Comparison of ENCODE assay signal across 23 cellular contexts in the genomic region with DNA sequence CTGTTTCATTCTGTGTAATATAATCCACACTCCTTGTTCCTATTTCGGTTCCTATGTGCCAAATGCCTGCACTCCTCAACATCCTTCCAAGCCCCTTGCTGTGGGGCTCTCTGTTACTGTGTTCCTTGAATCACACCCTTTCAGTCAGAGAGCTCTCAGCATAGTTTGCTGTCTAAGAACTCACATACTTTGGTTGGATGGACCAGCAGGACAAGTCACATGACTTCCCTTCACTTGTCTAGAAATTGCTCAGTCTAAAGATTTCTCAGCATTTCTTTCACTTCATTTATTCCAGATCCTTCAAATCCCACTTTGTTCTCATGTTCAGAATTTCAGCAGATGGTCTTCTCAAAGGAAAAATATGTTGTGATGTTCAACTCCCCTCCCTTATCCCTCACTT.
"Had no signal": no experiment of that assay in that cellular context is flagged by ENCODE, and none has a peak within 500 bp of the region (broad histone marks: within the 10 kb centered on the region; RNA-seq: fewer than 3 reads in every experiment).

No MANE protein-coding gene starts in this region.

- H3K4me1 ChIP-seq: esophagus squamous epithelium, foreskin keratinocyte had no signal

- H3K4me3 ChIP-seq: esophagus squamous epithelium, lung, psoas muscle, sigmoid colon, suprapubic skin, thyroid gland had no signal

- H3K27me3 ChIP-seq: foreskin keratinocyte, sigmoid colon, thyroid gland had no signal

- H3K4me1 Mint-ChIP-seq: immature natural killer cell; stimulated activated effector memory CD8-positive, alpha-beta T cell treated with anti-CD3 and anti-CD28 coated beads, Interleukin-12 subunit alpha, Interleukin-12 subunit beta, amount 100 ng/mL, for 72 hours had no signal

- H3K27ac Mint-ChIP-seq: dendritic cell treated with granulocyte-macrophage colony-stimulating factor and Interleukin-4, amounts not matched to agents 40 ng/mL and 50 ng/mL, for 4 days; effector memory CD8-positive, alpha-beta T cell; immature natural killer cell; natural killer cell treated with Interleukin-12 subunit alpha and Interleukin-12 subunit beta and Interleukin-15 and Interleukin-18, amount 100 ng/mL, for 72 hours; stimulated activated effector memory CD8-positive, alpha-beta T cell treated with anti-CD3 and anti-CD28 coated beads, Interleukin-12 subunit alpha, Interleukin-12 subunit beta, amount 100 ng/mL, for 72 hours; type B pancreatic cell had no signal

- ATAC-seq: effector memory CD8-positive, alpha-beta T cell; foreskin keratinocyte; left colon; left ventricle myocardium superior; natural killer cell treated with Interleukin-12 subunit alpha and Interleukin-12 subunit beta and Interleukin-15 and Interleukin-18, amount 100 ng/mL, for 72 hours; psoas muscle; stimulated activated effector memory CD8-positive, alpha-beta T cell treated with anti-CD3 and anti-CD28 coated beads, Interleukin-12 subunit alpha, Interleukin-12 subunit beta, amount 100 ng/mL, for 72 hours; stimulated activated naive CD8-positive, alpha-beta T cell treated with anti-CD3 and anti-CD28 coated beads, Interleukin-15, Interleukin-2, amounts not matched to agents 100 U/mL and 50 U/mL, for 24 hours had no signal

- H3K27ac ChIP-seq: esophagus squamous epithelium, foreskin keratinocyte, psoas muscle, sigmoid colon, suprapubic skin, thyroid gland had no signal

- H3K4me3 Mint-ChIP-seq: dendritic cell treated with granulocyte-macrophage colony-stimulating factor and Interleukin-4, amounts not matched to agents 40 ng/mL and 50 ng/mL, for 4 days; effector memory CD8-positive, alpha-beta T cell; immature natural killer cell; natural killer cell treated with Interleukin-12 subunit alpha and Interleukin-12 subunit beta and Interleukin-15 and Interleukin-18, amount 100 ng/mL, for 72 hours; stimulated activated effector memory CD8-positive, alpha-beta T cell treated with anti-CD3 and anti-CD28 coated beads, Interleukin-12 subunit alpha, Interleukin-12 subunit beta, amount 100 ng/mL, for 72 hours; type B pancreatic cell had no signal

- DNase-seq: effector memory CD8-positive, alpha-beta T cell; esophagus squamous epithelium; foreskin keratinocyte; immature natural killer cell; kidney; left colon; left ventricle myocardium superior; mesenchymal stem cell; midbrain; psoas muscle; retina; sigmoid colon; small intestine; stimulated activated CD4-positive, alpha-beta T cell treated with anti-CD3 and anti-CD28 coated beads, Interleukin-4, amount 100 ng/mL, for 1 hour; stimulated activated CD8-positive, alpha-beta memory T cell treated with anti-CD3 and anti-CD28 coated beads, Interleukin-4, amount 100 ng/mL, for 48 hours; stimulated activated naive CD8-positive, alpha-beta T cell treated with anti-CD3 and anti-CD28 coated beads, Interleukin-15, Interleukin-2, amounts not matched to agents 100 U/mL and 50 U/mL, for 24 hours; thyroid gland had no signal

- H3K9me3 Mint-ChIP-seq: dendritic cell treated with granulocyte-macrophage colony-stimulating factor and Interleukin-4, amounts not matched to agents 40 ng/mL and 50 ng/mL, for 4 days; effector memory CD8-positive, alpha-beta T cell; immature natural killer cell; natural killer cell treated with Interleukin-12 subunit alpha and Interleukin-12 subunit beta and Interleukin-15 and Interleukin-18, amount 100 ng/mL, for 72 hours; stimulated activated effector memory CD8-positive, alpha-beta T cell treated with anti-CD3 and anti-CD28 coated beads, Interleukin-12 subunit alpha, Interleukin-12 subunit beta, amount 100 ng/mL, for 72 hours; type B pancreatic cell had no signal

- H3K36me3 ChIP-seq: esophagus squamous epithelium, sigmoid colon, suprapubic skin, thyroid gland had no signal

- H3K9me3 ChIP-seq: esophagus squamous epithelium, psoas muscle, sigmoid colon, suprapubic skin, thyroid gland had no signal

- H3K36me3 Mint-ChIP-seq: immature natural killer cell; natural killer cell treated with Interleukin-12 subunit alpha and Interleukin-12 subunit beta and Interleukin-15 and Interleukin-18, amount 100 ng/mL, for 72 hours; stimulated activated effector memory CD8-positive, alpha-beta T cell treated with anti-CD3 and anti-CD28 coated beads, Interleukin-12 subunit alpha, Interleukin-12 subunit beta, amount 100 ng/mL, for 72 hours; type B pancreatic cell had no signal
